ENCODE assay signal across 8 cellular contexts in the genomic region with DNA sequence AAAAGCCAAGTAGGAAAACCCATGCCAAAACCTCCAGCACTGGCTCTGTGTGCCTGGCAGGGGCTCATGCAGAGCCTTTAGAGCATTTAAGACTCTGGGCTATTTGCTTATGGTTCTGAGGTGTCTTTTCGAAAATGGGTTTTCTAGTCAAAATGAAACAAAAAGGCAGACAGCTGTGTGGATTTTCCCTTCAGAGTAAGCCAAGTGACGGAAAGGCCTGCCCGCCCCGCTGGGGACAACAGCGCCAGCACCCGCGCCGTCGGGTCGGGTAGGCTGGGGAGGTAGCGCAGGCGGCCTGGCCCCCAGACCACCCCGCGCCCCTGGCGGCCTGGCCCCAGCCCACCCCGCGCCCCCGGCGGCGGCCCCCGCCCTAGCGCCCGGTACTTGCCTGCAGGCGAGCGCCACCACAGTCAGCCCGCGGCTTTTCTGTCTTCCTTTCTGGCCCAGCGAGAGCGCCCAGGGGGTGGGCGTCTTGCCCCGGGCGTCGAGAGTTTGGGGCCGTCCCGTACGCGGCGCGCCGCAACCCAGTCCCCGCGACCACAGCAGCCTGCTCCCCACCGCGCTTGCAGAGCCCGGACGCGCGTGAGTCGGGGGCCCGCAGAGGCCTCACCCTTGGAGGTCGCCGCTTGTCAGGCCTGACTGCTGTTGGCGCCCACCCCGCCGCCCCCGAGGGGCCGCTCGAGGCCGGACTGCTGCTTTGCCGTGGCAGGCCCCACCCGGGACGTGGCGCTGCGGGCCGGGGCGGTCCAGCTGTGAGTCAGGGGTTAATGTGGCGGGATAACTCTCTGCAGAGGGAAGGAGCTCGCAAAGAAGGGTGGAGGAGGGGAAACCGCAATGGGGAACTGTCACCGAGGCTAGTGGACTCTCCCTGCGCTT. TPM values are rescaled to one million over a fixed set of nuclear protein-coding genes. Genes with fewer than 3 reads are reported as not detected.
DNase-seq lines count a peak whose midpoint lies in the region; ATAC-seq and TF ChIP-seq lines count a peak whose summit lies in the region.

TICAM2 (minus strand) TSS at position 771 of the 876 bp plus-strand sequence. CDS start 21,223 bp downstream, outside the sequence.

- H3K4me3 ChIP-seq in RWPE2 (ENCODE audit: severe bottlenecking), result peak within 1 kb of the TSS; percentile 50

- peaks cover 27% of the 10 kb centered on the region for H3K36me3 ChIP-seq in RWPE2 (ENCODE audit: low read depth)

- peaks cover 37% of the 10 kb centered on the region for H3K4me1 Mint-ChIP-seq in activated naive CD8-positive, alpha-beta T cell treated with anti-CD3 and anti-CD28 coated beads, Interleukin-2, amount 50 U/mL, for 24 hours

- DNase-seq in AG20443 (ENCODE audit: low spot score), result peak; percentile 91
- DNase-seq in RWPE2 (ENCODE audit: low spot score), result peak; percentile 61
- DNase-seq in activated naive CD8-positive, alpha-beta T cell treated with anti-CD3 and anti-CD28 coated beads, Interleukin-2, amount 50 U/mL, for 24 hours, result peak; percentile 69
- DNase-seq in left ventricle myocardium superior, result peak; percentile 80
- peak; percentile 66 for DNase-seq in putamen (ENCODE audit: low spot score)
- no peak for DNase-seq in DMS153 treated with DMSO at 0.1 percent for 48 hours (lab: John Stamatoyannopoulos, UW; ENCODE audit: unreplicated experiment)

- H3K27ac Mint-ChIP-seq in activated naive CD8-positive, alpha-beta T cell treated with anti-CD3 and anti-CD28 coated beads, Interleukin-2, amount 50 U/mL, for 24 hours, result peak within 1 kb of the TSS; percentile 74

- H3K9me3 ChIP-seq in RWPE2 (ENCODE audit: severe bottlenecking), result no peaks in the 10 kb centered on the region

- peak; percentile 79 for ATAC-seq in GM18909 (IDR thresholded peaks at IDR 0.05; ENCODE audit: poor library complexity, unreplicated experiment)
- ATAC-seq in HG03103 (IDR thresholded peaks at IDR 0.05; ENCODE audit: low read depth, unreplicated experiment), result peak; percentile 63
- peak; percentile 75 for ATAC-seq in RWPE2 (ENCODE audit: low read depth)
- ATAC-seq in activated naive CD8-positive, alpha-beta T cell treated with anti-CD3 and anti-CD28 coated beads, Interleukin-2, amount 50 U/mL, for 24 hours, result peak; percentile 90
- ATAC-seq in left ventricle myocardium superior, result peak; percentile 86

- peak within 1 kb of the TSS; percentile 69 for H3K4me3 Mint-ChIP-seq in activated naive CD8-positive, alpha-beta T cell treated with anti-CD3 and anti-CD28 coated beads, Interleukin-2, amount 50 U/mL, for 24 hours

- H3K27ac ChIP-seq in RWPE2 (ENCODE audit: poor library complexity, severe bottlenecking), result peak within 1 kb of the TSS; percentile 46

- intact Hi-C loops in left ventricle myocardium superior (cut with micrococcal nuclease), result no loop called here

- peaks cover 29% of the 10 kb centered on the region for H3K36me3 Mint-ChIP-seq in activated naive CD8-positive, alpha-beta T cell treated with anti-CD3 and anti-CD28 coated beads, Interleukin-2, amount 50 U/mL, for 24 hours (ENCODE audit: low read depth)

- peaks cover 21% of the 10 kb centered on the region for H3K4me1 ChIP-seq in RWPE2 (ENCODE audit: insufficient read depth, poor library complexity, severe bottlenecking)

- peak; percentile 55 for TF ChIP-seq CTCF in RWPE2 (IDR thresholded peaks at IDR 0.05; ENCODE audit: poor library complexity, severe bottlenecking)

- no peaks in the 10 kb centered on the region for H3K9me3 Mint-ChIP-seq in activated naive CD8-positive, alpha-beta T cell treated with anti-CD3 and anti-CD28 coated beads, Interleukin-2, amount 50 U/mL, for 24 hours

- no peaks in the 10 kb centered on the region for H3K27me3 ChIP-seq in RWPE2 (ENCODE audit: insufficient read depth, poor library complexity, severe bottlenecking)

- no peaks in the 10 kb centered on the region for H3K27me3 Mint-ChIP-seq in activated naive CD8-positive, alpha-beta T cell treated with anti-CD3 and anti-CD28 coated beads, Interleukin-2, amount 50 U/mL, for 24 hours

RNA-seq across cellular contexts. Expression of gene TICAM2, which starts in this region (rescaled TPM):
- total RNA-seq in left ventricle myocardium superior, result 3.0 TPM
